21 cellular contexts compared by ENCODE assay signal in genomic region chr6:44598679-44599078, GRCh38.
A peak's percentile ranks its signal among the peaks of the same experiment; 100 is the strongest.
DNase-seq lines count a peak whose midpoint lies in the region; FAIRE-seq and TF ChIP-seq lines count a peak whose summit lies in the region.
"Had no signal": no experiment of that assay in that cellular context is flagged by ENCODE, and none has a peak within 500 bp of the region (broad histone marks: within the 10 kb centered on the region; RNA-seq: fewer than 3 reads in every experiment).

No MANE protein-coding gene starts in this region.

- no peaks in the 10 kb centered on the region for H3F3A ChIP-seq in MM.1S (ENCODE audit: insufficient read depth, low read length)

- no peak for TF ChIP-seq CTCF in MM.1S (IDR thresholded peaks at IDR 0.05; ENCODE audit: low read length)
- TF ChIP-seq CTCF in type B pancreatic cell (conservative IDR thresholded peaks at IDR 0.05) = no peak
- no peak for TF ChIP-seq CTCF in GM13976 (IDR thresholded peaks at IDR 0.05; ENCODE audit: borderline replicate concordance, control extremely low read depth, extremely low read depth, insufficient read depth, missing control alignments)

- H3K4me1 ChIP-seq in BLaER1 treated with 17β-estradiol and CSF1 and Interleukin-3, amounts not matched to agents 10 nM and 100 nM = peaks cover 17 to 44% (median 26%) of the 10 kb centered on the region in 10 experiments
- H3K4me1 ChIP-seq in MM.1S (ENCODE audit: low read length) = peaks cover 12% of the 10 kb centered on the region
- H3K4me1 ChIP-seq: A549 had no signal

- peak overlapping the region; percentile 39 to 62 (median 51) for H3K4me2 ChIP-seq in BLaER1 treated with 17β-estradiol and CSF1 and Interleukin-3, amounts not matched to agents 10 nM and 100 nM
- peak overlapping the region; percentile 52 for H3K4me2 ChIP-seq in MM.1S (ENCODE audit: low read depth, low read length)
- H3K4me2 ChIP-seq: A549 had no signal

- no peaks in the 10 kb centered on the region for H4K20me1 ChIP-seq in BLaER1 treated with 17β-estradiol and CSF1 and Interleukin-3, amounts not matched to agents 10 nM and 100 nM
- no peaks in the 10 kb centered on the region for H4K20me1 ChIP-seq in MM.1S (ENCODE audit: insufficient read depth, low read length)

- peak overlapping the region; percentile 8 for H3K27ac Mint-ChIP-seq in dendritic cell treated with granulocyte-macrophage colony-stimulating factor and Interleukin-4, amounts not matched to agents 40 ng/mL and 50 ng/mL, for 4 days
- no peak overlapping the region for H3K27ac Mint-ChIP-seq in type B pancreatic cell
- H3K27ac Mint-ChIP-seq: B cell; CD4-positive, CD25-positive, alpha-beta regulatory T cell; T-cell had no signal

- no peak for FAIRE-seq in GM12892 (lab: Jason Lieb, UNC)
- FAIRE-seq: A549 had no signal

- no peaks in the 10 kb centered on the region for H3K27me3 ChIP-seq in BLaER1 treated with 17β-estradiol and CSF1 and Interleukin-3, amounts not matched to agents 10 nM and 100 nM
- H3K27me3 ChIP-seq in MM.1S (replicated peaks; ENCODE audit: insufficient read depth, low read length) = no peaks in the 10 kb centered on the region
- H3K27me3 ChIP-seq: SJCRH30 had no signal

- H3K9ac ChIP-seq in BLaER1 treated with 17β-estradiol and CSF1 and Interleukin-3, amounts not matched to agents 10 nM and 100 nM = no peak overlapping the region
- H3K9ac ChIP-seq in MM.1S (ENCODE audit: low read length) = no peak overlapping the region

- H3K79me2 ChIP-seq in MM.1S (ENCODE audit: low read length) = no peaks in the 10 kb centered on the region

- H3K36me3 ChIP-seq in BLaER1 treated with 17β-estradiol and CSF1 and Interleukin-3, amounts not matched to agents 10 nM and 100 nM = no peaks in the 10 kb centered on the region
- H3K36me3 ChIP-seq in MM.1S (replicated peaks; ENCODE audit: insufficient read depth, low read length) = no peaks in the 10 kb centered on the region
- H3K36me3 ChIP-seq: SJCRH30 had no signal

- no peak overlapping the region for H3K4me3 Mint-ChIP-seq in dendritic cell treated with granulocyte-macrophage colony-stimulating factor and Interleukin-4, amounts not matched to agents 40 ng/mL and 50 ng/mL, for 4 days
- no peak overlapping the region for H3K4me3 Mint-ChIP-seq in type B pancreatic cell
- H3K4me3 Mint-ChIP-seq: B cell; CD4-positive, CD25-positive, alpha-beta regulatory T cell; T-cell had no signal

- no peaks in the 10 kb centered on the region for H3K36me3 Mint-ChIP-seq in dendritic cell treated with granulocyte-macrophage colony-stimulating factor and Interleukin-4, amounts not matched to agents 40 ng/mL and 50 ng/mL, for 4 days (ENCODE audit: low read depth)
- no peaks in the 10 kb centered on the region for H3K36me3 Mint-ChIP-seq in type B pancreatic cell
- H3K36me3 Mint-ChIP-seq: CD4-positive, CD25-positive, alpha-beta regulatory T cell; T-cell had no signal

- DNase-seq in MM.1S = peak; percentile 28
- DNase-seq in NOMO-1 treated with DMSO at 0.1 percent for 48 hours (lab: John Stamatoyannopoulos, UW; ENCODE audit: unreplicated experiment) = peak; percentile 49
- no peak for DNase-seq in GM12892 (ENCODE audit: insufficient read length)
- DNase-seq in HuH-7 (ENCODE audit: low spot score) = no peak
- DNase-seq in type B pancreatic cell (ENCODE audit: extremely low spot score, unreplicated experiment) = no peak
- DNase-seq in GM13976 (ENCODE audit: low spot score) = no peak
- DNase-seq: CD4-positive, CD25-positive, alpha-beta regulatory T cell; DMS79; Kasumi-1; NCI-H1105; NCI-H146; NCI-H2029; NCI-H2227 treated with DMSO at 0.1 percent for 48 hours; NCI-H510A; NK-92 treated with Interleukin-12 subunit alpha and Interleukin-12 subunit beta, amount 100 ng/mL, for 24 hours; SJCRH30 had no signal

- H2AFZ ChIP-seq in MM.1S (ENCODE audit: low read length) = no peak overlapping the region

- intact Hi-C loops in dendritic cell treated with granulocyte-macrophage colony-stimulating factor and Interleukin-4, amounts not matched to agents 40 ng/mL and 50 ng/mL, for 4 days (cut with micrococcal nuclease) = loop anchor here (5.0 kb wide), 1 partner anchor 39 kb away; no protein-coding TSS in a partner anchor

- H3K9me3 ChIP-seq in BLaER1 treated with 17β-estradiol and CSF1 and Interleukin-3, amounts not matched to agents 10 nM and 100 nM (replicated peaks in 1 of 11) = 0 out of 22 replicates have a peak, but pooled peaks cover 0 to 6% (median 0%) of the 10 kb centered on the region in 11 experiments
- H3K9me3 ChIP-seq in MM.1S (replicated peaks; ENCODE audit: insufficient read depth, low read length) = no peaks in the 10 kb centered on the region
- H3K9me3 ChIP-seq: A549, SJCRH30 had no signal

- no peak for TF ChIP-seq POLR2A in GM12892 (IDR thresholded peaks at IDR 0.05; ENCODE audit: low read depth, low read length)

- no peak overlapping the region; a peak in 1 of 22 replicates for H3K27ac ChIP-seq in BLaER1 treated with 17β-estradiol and CSF1 and Interleukin-3, amounts not matched to agents 10 nM and 100 nM
- no peak overlapping the region for H3K27ac ChIP-seq in MM.1S (ENCODE audit: low read length)
- H3K27ac ChIP-seq: A549, SJCRH30 had no signal

- H3K27me3 Mint-ChIP-seq in dendritic cell treated with granulocyte-macrophage colony-stimulating factor and Interleukin-4, amounts not matched to agents 40 ng/mL and 50 ng/mL, for 4 days = no peaks in the 10 kb centered on the region
- peaks cover 3% of the 10 kb centered on the region for H3K27me3 Mint-ChIP-seq in type B pancreatic cell

- H3K4me3 ChIP-seq in BLaER1 treated with 17β-estradiol and CSF1 and Interleukin-3, amounts not matched to agents 10 nM and 100 nM = no peak overlapping the region
- no peak overlapping the region for H3K4me3 ChIP-seq in MM.1S (ENCODE audit: low read length)
- H3K4me3 ChIP-seq: A549, SJCRH30 had no signal

- no peaks in the 10 kb centered on the region for H3K9me3 Mint-ChIP-seq in dendritic cell treated with granulocyte-macrophage colony-stimulating factor and Interleukin-4, amounts not matched to agents 40 ng/mL and 50 ng/mL, for 4 days
- H3K9me3 Mint-ChIP-seq in type B pancreatic cell = no peaks in the 10 kb centered on the region
- H3K9me3 Mint-ChIP-seq: T-cell had no signal

- H3K9me2 ChIP-seq in MM.1S (replicated peaks; ENCODE audit: insufficient read depth, low read length) = no peaks in the 10 kb centered on the region

- peaks cover 50% of the 10 kb centered on the region for H3K4me1 Mint-ChIP-seq in dendritic cell treated with granulocyte-macrophage colony-stimulating factor and Interleukin-4, amounts not matched to agents 40 ng/mL and 50 ng/mL, for 4 days (ENCODE audit: low read depth)
- H3K4me1 Mint-ChIP-seq in type B pancreatic cell (ENCODE audit: unreplicated experiment) = peaks cover 5% of the 10 kb centered on the region
- H3K4me1 Mint-ChIP-seq: B cell; CD4-positive, CD25-positive, alpha-beta regulatory T cell had no signal

- in situ Hi-C loops in GM13976 (cut with MboI; ENCODE audit: low sequenced_read_pairs, unreplicated experiment) = no loop called here

Comparison
In these comparisons a context has a peak if more than half of its experiments do, and no peak if none do; other contexts are left out.
1. DNase-seq: peak in MM.1S (single experiment) and NOMO-1 treated with DMSO at 0.1 percent for 48 hours (single experiment); none in GM12892 (single experiment), HuH-7 (single experiment), type B pancreatic cell (single experiment) and GM13976 (single experiment).